23 cellular contexts compared by ENCODE assay signal in the genomic region with DNA sequence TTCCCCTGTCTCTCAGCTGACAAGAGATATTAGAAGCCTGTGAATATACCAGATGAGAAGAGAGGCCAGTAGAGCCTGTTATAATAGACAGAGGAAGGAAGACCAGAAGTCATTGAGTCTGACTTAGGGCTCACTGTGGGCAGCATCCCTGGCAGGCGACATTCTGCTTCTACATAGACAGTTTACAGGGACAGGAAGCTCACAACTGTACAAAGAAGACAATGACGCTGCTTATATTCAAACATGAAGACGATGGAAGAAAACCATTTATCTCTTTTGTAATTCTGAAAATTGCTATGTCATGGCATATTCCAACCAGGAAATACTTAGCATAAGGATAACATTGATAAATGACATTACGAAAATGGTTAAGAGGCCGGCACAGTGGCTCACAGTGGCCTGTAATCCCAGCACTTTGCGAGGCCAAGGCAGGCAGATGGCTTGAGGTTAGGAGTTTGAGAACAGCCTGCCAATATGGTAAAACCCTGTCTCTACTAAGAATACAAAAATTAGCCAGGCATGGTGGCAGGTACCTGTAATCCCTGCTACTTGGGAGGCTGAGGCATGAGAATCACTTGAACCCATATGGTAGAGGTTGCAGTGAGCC.
"Had no signal": no experiment of that assay in that cellular context is flagged by ENCODE, and none has a peak within 500 bp of the region (broad histone marks: within the 10 kb centered on the region; RNA-seq: fewer than 3 reads in every experiment).

No MANE protein-coding gene starts in this region.

- H3K27ac ChIP-seq: body of pancreas had no signal

- H3K36me3 Mint-ChIP-seq: activated CD8-positive, alpha-beta memory T cell treated with anti-CD3 and anti-CD28 coated beads, Interleukin-2, amount 10 ng/mL, durations not matched to agents 7 days and 5 days had no signal

- H3K4me3 Mint-ChIP-seq: activated CD8-positive, alpha-beta memory T cell treated with anti-CD3 and anti-CD28 coated beads, Interleukin-2, amount 10 ng/mL, durations not matched to agents 7 days and 5 days; activated naive CD4-positive, alpha-beta T cell treated with anti-CD3 and anti-CD28 coated beads, Interleukin-2, amount 50 U/mL, for 24 hours; activated T-cell treated with anti-CD3 and anti-CD28 coated beads, Interleukin-2, amount 50 U/mL, for 24 hours; activated T-helper 1 cell treated with anti-CD3 and anti-CD28 coated beads, Interleukin-12 subunit alpha, Interleukin-12 subunit beta, Interleukin-2, Interleukin-4 antibody, amounts not matched to agents 30 ng/mL and 10 ng/mL and 1 ng/mL, durations not matched to agents 14 hours and 24 hours and 36 hours; central memory CD8-positive, alpha-beta T cell; T-helper 17 cell had no signal

- H3K9me3 ChIP-seq: body of pancreas had no signal

- DNase-seq: activated CD4-positive, alpha-beta T cell treated with anti-CD3 and anti-CD28 coated beads for 48 hours; activated CD4-positive, alpha-beta T cell treated with anti-CD3 and anti-CD28 coated beads, Interleukin-2, amount 50 U/mL, for 4 hours; activated CD4-positive, CD25-positive, alpha-beta regulatory T cell treated with anti-CD3 and anti-CD28 coated beads, Interleukin-2, amount 50 U/mL, for 72 hours; activated CD8-positive, alpha-beta memory T cell treated with anti-CD3 and anti-CD28 coated beads, Interleukin-2, amount 10 ng/mL, durations not matched to agents 7 days and 5 days; activated effector memory CD4-positive, alpha-beta T cell treated with Interleukin-2 at 50 U/mL for 16 hours; activated naive CD4-positive, alpha-beta T cell; activated T-cell treated with anti-CD3 and anti-CD28 coated beads, Interleukin-2, amount 50 U/mL, for 24 hours; aorta; body of pancreas; Karpas-422; MM.1S; NCI-H1105; NCI-H1436; NCI-H1694 treated with DMSO at 0.1 percent for 48 hours; NCI-H2029 treated with DMSO at 0.1 percent for 48 hours; NCI-H510A; NCI-H526 treated with DMSO at 0.1 percent for 48 hours; SIG-M5; T-helper 17 cell; T-helper 9 cell had no signal

- H3K9me3 Mint-ChIP-seq: activated T-cell treated with anti-CD3 and anti-CD28 coated beads, Interleukin-2, amount 50 U/mL, for 24 hours; activated T-helper 1 cell treated with anti-CD3 and anti-CD28 coated beads, Interleukin-12 subunit alpha, Interleukin-12 subunit beta, Interleukin-2, Interleukin-4 antibody, amounts not matched to agents 30 ng/mL and 10 ng/mL and 1 ng/mL, durations not matched to agents 14 hours and 24 hours and 36 hours; central memory CD8-positive, alpha-beta T cell had no signal

- ATAC-seq: activated CD8-positive, alpha-beta memory T cell treated with anti-CD3 and anti-CD28 coated beads, Interleukin-2, amount 10 ng/mL, durations not matched to agents 7 days and 5 days; body of pancreas; T-helper 17 cell had no signal

- H3K4me1 ChIP-seq: body of pancreas had no signal

- H3K4me3 ChIP-seq: body of pancreas had no signal

- H3K27ac Mint-ChIP-seq: activated CD8-positive, alpha-beta memory T cell treated with anti-CD3 and anti-CD28 coated beads, Interleukin-2, amount 10 ng/mL, durations not matched to agents 7 days and 5 days; activated naive CD4-positive, alpha-beta T cell treated with anti-CD3 and anti-CD28 coated beads, Interleukin-2, amount 50 U/mL, for 24 hours; activated T-cell treated with anti-CD3 and anti-CD28 coated beads, Interleukin-2, amount 50 U/mL, for 24 hours; activated T-helper 1 cell treated with anti-CD3 and anti-CD28 coated beads, Interleukin-12 subunit alpha, Interleukin-12 subunit beta, Interleukin-2, Interleukin-4 antibody, amounts not matched to agents 30 ng/mL and 10 ng/mL and 1 ng/mL, durations not matched to agents 14 hours and 24 hours and 36 hours; T-helper 17 cell had no signal

- H3K4me1 Mint-ChIP-seq: activated CD8-positive, alpha-beta memory T cell treated with anti-CD3 and anti-CD28 coated beads, Interleukin-2, amount 10 ng/mL, durations not matched to agents 7 days and 5 days; activated naive CD4-positive, alpha-beta T cell treated with anti-CD3 and anti-CD28 coated beads, Interleukin-2, amount 50 U/mL, for 24 hours; central memory CD8-positive, alpha-beta T cell; T-helper 17 cell had no signal

- H3K27me3 ChIP-seq: body of pancreas had no signal

- H3K27me3 Mint-ChIP-seq: activated CD8-positive, alpha-beta memory T cell treated with anti-CD3 and anti-CD28 coated beads, Interleukin-2, amount 10 ng/mL, durations not matched to agents 7 days and 5 days; activated naive CD4-positive, alpha-beta T cell treated with anti-CD3 and anti-CD28 coated beads, Interleukin-2, amount 50 U/mL, for 24 hours; activated T-cell treated with anti-CD3 and anti-CD28 coated beads, Interleukin-2, amount 50 U/mL, for 24 hours; central memory CD8-positive, alpha-beta T cell; T-helper 17 cell had no signal
